Comparison of ENCODE assay signal across 30 cellular contexts in genomic region chr12:116670859-116671258, GRCh38.
"Had no signal": no experiment of that assay in that cellular context is flagged by ENCODE, and none has a peak within 500 bp of the region (broad histone marks: within the 10 kb centered on the region; RNA-seq: fewer than 3 reads in every experiment).

No MANE protein-coding gene starts in this region.

- DNase-seq: hippocampal formation; immature natural killer cell; kidney; left colon; left lung; lower lobe of right lung; midbrain; mucosa of descending colon; naive thymus-derived CD4-positive, alpha-beta T cell; pancreas; posterior cingulate gyrus; retina; right cardiac atrium; stimulated activated CD4-positive, alpha-beta T cell treated with anti-CD3 and anti-CD28 coated beads, Interleukin-12 subunit alpha, Interleukin-12 subunit beta, amount 100 ng/mL, for 4 hours; stimulated activated CD4-positive, alpha-beta T cell treated with anti-CD3 and anti-CD28 coated beads, Interleukin-15, amount 100 ng/mL, for 24 hours; stimulated activated CD4-positive, alpha-beta T cell treated with anti-CD3 and anti-CD28 coated beads, Interleukin-2, amount 100 ng/mL, for 24 hours; stimulated activated CD4-positive, alpha-beta T cell treated with anti-CD3 and anti-CD28 coated beads, Interleukin-4, amount 100 ng/mL, for 1 hour; stimulated activated naive CD4-positive, alpha-beta T cell; tibial artery; trophoblast cell had no signal

- H3K4me1 ChIP-seq: pancreas, prostate gland, suprapubic skin, tibial artery, upper lobe of right lung had no signal

- H3K9me3 ChIP-seq: left lung, lower lobe of right lung, mucosa of descending colon, pancreas, prostate gland, suprapubic skin, thoracic aorta, tibial artery, upper lobe of right lung had no signal

- H3K9me3 Mint-ChIP-seq: natural killer cell treated with Interleukin-12 subunit alpha and Interleukin-12 subunit beta and Interleukin-15 and Interleukin-18, amount 100 ng/mL, for 72 hours; stimulated activated naive CD8-positive, alpha-beta T cell treated with anti-CD3 and anti-CD28 coated beads, Interleukin-15, Interleukin-2, amounts not matched to agents 100 ng/mL and 50 ng/mL, for 24 hours had no signal

- H3K36me3 ChIP-seq: left lung, lower lobe of right lung, pancreas, prostate gland, suprapubic skin, thoracic aorta, tibial artery, upper lobe of right lung had no signal

- FAIRE-seq: islet of Langerhans, kidney, pancreas, urothelium cell line had no signal

- H3K27me3 Mint-ChIP-seq: naive thymus-derived CD4-positive, alpha-beta T cell; stimulated activated naive CD8-positive, alpha-beta T cell treated with anti-CD3 and anti-CD28 coated beads, Interleukin-15, Interleukin-2, amounts not matched to agents 100 ng/mL and 50 ng/mL, for 24 hours had no signal

- H3K27ac ChIP-seq: left lung, lower lobe of right lung, pancreas, prostate gland, skin epidermis, suprapubic skin, thoracic aorta, tibial artery, upper lobe of right lung had no signal

- H3K27me3 ChIP-seq: left lung, pancreas, suprapubic skin, tibial artery, upper lobe of right lung had no signal

- H3K36me3 Mint-ChIP-seq: immature natural killer cell; naive thymus-derived CD4-positive, alpha-beta T cell; natural killer cell treated with Interleukin-12 subunit alpha and Interleukin-12 subunit beta and Interleukin-15 and Interleukin-18, amount 100 ng/mL, for 72 hours had no signal

- H3K27ac Mint-ChIP-seq: immature natural killer cell; natural killer cell treated with Interleukin-12 subunit alpha and Interleukin-12 subunit beta and Interleukin-15 and Interleukin-18, amount 100 ng/mL, for 72 hours; stimulated activated naive CD8-positive, alpha-beta T cell treated with anti-CD3 and anti-CD28 coated beads, Interleukin-15, Interleukin-2, amounts not matched to agents 100 ng/mL and 50 ng/mL, for 24 hours had no signal

- ATAC-seq: left colon; mucosa of descending colon; naive thymus-derived CD4-positive, alpha-beta T cell; natural killer cell treated with Interleukin-12 subunit alpha and Interleukin-12 subunit beta and Interleukin-15 and Interleukin-18, amount 100 ng/mL, for 72 hours; pancreas; right cardiac atrium; sciatic nerve had no signal

- H3K4me3 Mint-ChIP-seq: immature natural killer cell; naive thymus-derived CD4-positive, alpha-beta T cell; natural killer cell treated with Interleukin-12 subunit alpha and Interleukin-12 subunit beta and Interleukin-15 and Interleukin-18, amount 100 ng/mL, for 72 hours; stimulated activated naive CD8-positive, alpha-beta T cell treated with anti-CD3 and anti-CD28 coated beads, Interleukin-15, Interleukin-2, amounts not matched to agents 100 ng/mL and 50 ng/mL, for 24 hours had no signal

- H3K4me3 ChIP-seq: left lung, lower lobe of right lung, mucosa of descending colon, pancreas, prostate gland, skin epidermis, suprapubic skin, thoracic aorta, tibial artery, upper lobe of right lung had no signal
